Comparison of ENCODE assay signal across 8 cellular contexts in the genomic region with DNA sequence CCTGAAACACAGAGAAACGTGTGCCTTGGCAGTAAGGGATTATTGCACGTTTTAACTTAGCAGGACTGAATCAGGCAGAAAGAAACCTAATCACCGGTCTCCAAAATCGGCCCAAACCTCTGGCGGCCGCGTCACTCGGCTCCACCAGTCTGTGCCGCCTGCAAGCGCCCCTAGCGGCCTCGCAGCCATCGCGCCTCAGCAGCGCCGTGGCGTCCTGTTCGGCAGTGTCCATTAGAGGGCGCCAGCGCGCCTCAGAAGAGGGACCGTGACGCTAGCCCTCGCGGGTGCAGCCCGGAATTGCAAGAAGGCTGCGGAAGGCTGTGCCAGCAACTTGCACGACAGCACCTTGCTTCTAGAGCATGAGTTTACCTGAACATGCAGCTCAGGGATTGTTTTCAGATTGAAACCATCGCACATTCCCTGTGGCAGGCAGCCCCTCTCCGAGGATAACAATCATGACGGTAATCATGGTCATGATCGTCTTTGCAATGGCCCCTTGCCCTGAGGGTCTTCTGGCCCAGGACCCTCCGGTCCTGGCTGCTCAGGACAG.
DNase-seq lines count a peak whose midpoint lies in the region; ATAC-seq lines count a peak whose summit lies in the region.

No MANE protein-coding gene starts in this region.

- peak overlapping the region; percentile 98 for H3K4me3 Mint-ChIP-seq in activated naive CD4-positive, alpha-beta T cell treated with anti-CD3 and anti-CD28 coated beads, Interleukin-2, amount 50 U/mL, for 24 hours

- no peaks in the 10 kb centered on the region for H3K9me3 Mint-ChIP-seq in activated naive CD4-positive, alpha-beta T cell treated with anti-CD3 and anti-CD28 coated beads, Interleukin-2, amount 50 U/mL, for 24 hours

- ATAC-seq in HG02610 (IDR thresholded peaks at IDR 0.05; ENCODE audit: unreplicated experiment): peak; percentile 99

- peak; percentile 87 for DNase-seq in NCI-H1048 (lab: John Stamatoyannopoulos, UW)
- DNase-seq in SK-N-MC (ENCODE audit: low read depth, low spot score): peak; percentile 85
- peak; percentile 54 for DNase-seq in glomerular endothelial cell (ENCODE audit: extremely low read depth, low read depth, low spot score)
- peak in 55 of 56 donors; percentile 52 to 98 (median 91) for DNase-seq in nucleus accumbens (lab: John Stamatoyannopoulos, UW)
- DNase-seq in superior temporal gyrus (ENCODE audit: extremely low spot score): peak; percentile 98

- H3K36me3 ChIP-seq in SK-N-MC (ENCODE audit: insufficient read depth, low read length): no peaks in the 10 kb centered on the region

- peaks cover 40% of the 10 kb centered on the region for H3K4me1 Mint-ChIP-seq in activated naive CD4-positive, alpha-beta T cell treated with anti-CD3 and anti-CD28 coated beads, Interleukin-2, amount 50 U/mL, for 24 hours

- H3K9me3 ChIP-seq in SK-N-MC (ENCODE audit: low read depth, low read length): no peaks in the 10 kb centered on the region

- peak overlapping the region; percentile 68 for H3K27ac Mint-ChIP-seq in activated naive CD4-positive, alpha-beta T cell treated with anti-CD3 and anti-CD28 coated beads, Interleukin-2, amount 50 U/mL, for 24 hours

- H3K27me3 Mint-ChIP-seq in activated naive CD4-positive, alpha-beta T cell treated with anti-CD3 and anti-CD28 coated beads, Interleukin-2, amount 50 U/mL, for 24 hours: no peaks in the 10 kb centered on the region

- H3K9ac ChIP-seq in SK-N-MC (ENCODE audit: insufficient read length): peak overlapping the region; percentile 57

- peak overlapping the region; percentile 19; the same call in 1 of the 2 replicates for H3K4me3 ChIP-seq in GM08714 (ENCODE audit: low read length)
- H3K4me3 ChIP-seq in SK-N-MC: peak overlapping the region; percentile 70

- H3K27ac ChIP-seq in SK-N-MC: peak overlapping the region; percentile 64

- no peaks in the 10 kb centered on the region for H3K36me3 Mint-ChIP-seq in activated naive CD4-positive, alpha-beta T cell treated with anti-CD3 and anti-CD28 coated beads, Interleukin-2, amount 50 U/mL, for 24 hours

Comparison
In these comparisons a context has a peak if more than half of its experiments do, and no peak if none do; other contexts are left out.
1. Peak in every context shown above with its lines: DNase-seq, ATAC-seq, H3K4me3 ChIP-seq and H3K27ac ChIP-seq.